26 cellular contexts compared by ENCODE assay signal in genomic region chr10:129511086-129511485, GRCh38.
"Had no signal": no experiment of that assay in that cellular context is flagged by ENCODE, and none has a peak within 500 bp of the region (broad histone marks: within the 10 kb centered on the region; RNA-seq: fewer than 3 reads in every experiment).

No MANE protein-coding gene starts in this region.

- H3K4me3 Mint-ChIP-seq: activated CD4-positive, alpha-beta memory T cell treated with anti-CD3 and anti-CD28 coated beads for 36 hours; activated CD4-positive, alpha-beta T cell treated with anti-CD3 and anti-CD28 coated beads for 36 hours; activated CD4-positive, alpha-beta T cell treated with anti-CD3 and anti-CD28 coated beads, Interleukin-2, amount 10 ng/mL, durations not matched to agents 24 days and 14 days; activated naive CD4-positive, alpha-beta T cell treated with anti-CD3 and anti-CD28 coated beads for 36 hours; activated naive CD4-positive, alpha-beta T cell treated with anti-CD3 and anti-CD28 coated beads, Interleukin-2, amount 50 U/mL, for 24 hours; activated naive CD8-positive, alpha-beta T cell treated with anti-CD3 and anti-CD28 coated beads for 36 hours; activated naive CD8-positive, alpha-beta T cell treated with anti-CD3 and anti-CD28 coated beads, Interleukin-2, amount 50 U/mL, for 24 hours; activated T-helper 1 cell treated with anti-CD3 and anti-CD28 coated beads, Interleukin-12 subunit alpha, Interleukin-12 subunit beta, Interleukin-2, Interleukin-4 antibody, amounts not matched to agents 30 ng/mL and 10 ng/mL and 1 ng/mL, durations not matched to agents 14 hours and 24 hours and 36 hours; dendritic cell treated with granulocyte-macrophage colony-stimulating factor and Interleukin-4, amounts not matched to agents 40 ng/mL and 50 ng/mL, for 4 days; endodermal cell had no signal

- ATAC-seq: activated CD4-positive, alpha-beta T cell treated with anti-CD3 and anti-CD28 coated beads for 36 hours; activated naive CD8-positive, alpha-beta T cell treated with anti-CD3 and anti-CD28 coated beads, Interleukin-2, amount 50 U/mL, for 24 hours; body of pancreas; esophagus mucosa had no signal

- H3K27me3 Mint-ChIP-seq: activated CD4-positive, alpha-beta memory T cell treated with anti-CD3 and anti-CD28 coated beads for 36 hours; activated CD4-positive, alpha-beta T cell treated with anti-CD3 and anti-CD28 coated beads for 36 hours; activated CD4-positive, alpha-beta T cell treated with anti-CD3 and anti-CD28 coated beads, Interleukin-2, amount 10 ng/mL, durations not matched to agents 24 days and 14 days; activated naive CD4-positive, alpha-beta T cell treated with anti-CD3 and anti-CD28 coated beads, Interleukin-2, amount 50 U/mL, for 24 hours; activated naive CD8-positive, alpha-beta T cell treated with anti-CD3 and anti-CD28 coated beads for 36 hours; activated naive CD8-positive, alpha-beta T cell treated with anti-CD3 and anti-CD28 coated beads, Interleukin-2, amount 50 U/mL, for 24 hours; dendritic cell treated with granulocyte-macrophage colony-stimulating factor and Interleukin-4, amounts not matched to agents 40 ng/mL and 50 ng/mL, for 4 days had no signal

- H3K27ac ChIP-seq: adrenal gland, body of pancreas, dorsolateral prefrontal cortex had no signal

- H3K27me3 ChIP-seq: adrenal gland, body of pancreas, dorsolateral prefrontal cortex had no signal

- H3K4me1 Mint-ChIP-seq: activated CD4-positive, alpha-beta T cell treated with anti-CD3 and anti-CD28 coated beads for 36 hours had no signal

- H3K4me1 ChIP-seq: adrenal gland, body of pancreas had no signal

- H3K4me3 ChIP-seq: adrenal gland, body of pancreas, dorsolateral prefrontal cortex had no signal

- H3K27ac Mint-ChIP-seq: activated CD4-positive, alpha-beta memory T cell treated with anti-CD3 and anti-CD28 coated beads for 36 hours; activated CD4-positive, alpha-beta T cell treated with anti-CD3 and anti-CD28 coated beads for 36 hours; activated CD4-positive, alpha-beta T cell treated with anti-CD3 and anti-CD28 coated beads, Interleukin-2, amount 10 ng/mL, durations not matched to agents 24 days and 14 days; activated naive CD4-positive, alpha-beta T cell treated with anti-CD3 and anti-CD28 coated beads for 36 hours; activated naive CD4-positive, alpha-beta T cell treated with anti-CD3 and anti-CD28 coated beads, Interleukin-2, amount 50 U/mL, for 24 hours; activated naive CD8-positive, alpha-beta T cell treated with anti-CD3 and anti-CD28 coated beads for 36 hours; activated naive CD8-positive, alpha-beta T cell treated with anti-CD3 and anti-CD28 coated beads, Interleukin-2, amount 50 U/mL, for 24 hours; activated T-helper 1 cell treated with anti-CD3 and anti-CD28 coated beads, Interleukin-12 subunit alpha, Interleukin-12 subunit beta, Interleukin-2, Interleukin-4 antibody, amounts not matched to agents 30 ng/mL and 10 ng/mL and 1 ng/mL, durations not matched to agents 14 hours and 24 hours and 36 hours; activated T-helper 2 cell treated with anti-CD3 and anti-CD28 coated beads, Interferon-gamma antibody, Interleukin-2, Interleukin-4, amounts not matched to agents 10 μg/mL and 5 μg/mL and 100 μg/mL, durations not matched to agents 14 hours and 24 hours and 36 hours; dendritic cell treated with granulocyte-macrophage colony-stimulating factor and Interleukin-4, amounts not matched to agents 40 ng/mL and 50 ng/mL, for 4 days; endodermal cell had no signal

- H3K9me3 ChIP-seq: adrenal gland, body of pancreas had no signal

- DNase-seq: activated CD4-positive, alpha-beta memory T cell treated with anti-CD3 and anti-CD28 coated beads for 36 hours; activated CD4-positive, alpha-beta T cell treated with anti-CD3 and anti-CD28 coated beads for 36 hours; activated CD4-positive, alpha-beta T cell treated with anti-CD3 and anti-CD28 coated beads, Interleukin-2, amount 10 ng/mL, durations not matched to agents 24 days and 14 days; activated CD4-positive, CD25-positive, alpha-beta regulatory T cell; activated CD4-positive, CD25-positive, alpha-beta regulatory T cell treated with anti-CD3 and anti-CD28 coated beads, Interleukin-2, amount 50 U/mL, for 72 hours; activated effector memory CD4-positive, alpha-beta T cell treated with anti-CD3 and anti-CD28 coated beads, Interleukin-2, amount 50 U/mL, for 16 hours; activated naive CD4-positive, alpha-beta T cell treated with anti-CD3 and anti-CD28 coated beads for 36 hours; activated naive CD8-positive, alpha-beta T cell treated with anti-CD3 and anti-CD28 coated beads for 36 hours; activated naive CD8-positive, alpha-beta T cell treated with anti-CD3 and anti-CD28 coated beads, Interleukin-2, amount 50 U/mL, for 24 hours; activated T-cell treated with anti-CD3 and anti-CD28 coated beads, Interleukin-2, amount 50 U/mL, for 1 hour; activated T-cell treated with anti-CD3 and anti-CD28 coated beads, Interleukin-2, amount 50 U/mL, for 48 hours; amygdala; aorta; body of pancreas; caudate nucleus; dorsolateral prefrontal cortex; effector memory CD4-positive, alpha-beta T cell; endodermal cell; foreskin fibroblast; T-helper 2 cell had no signal

- H3K36me3 ChIP-seq: adrenal gland had no signal
